Comparison of ENCODE assay signal across 8 cellular contexts in genomic region chr20:5950271-5951031, GRCh38. TPM values are rescaled to one million over a fixed set of nuclear protein-coding genes. Genes with fewer than 3 reads are reported as not detected.
DNase-seq lines count a peak whose midpoint lies in the region; ATAC-seq, FAIRE-seq and TF ChIP-seq lines count a peak whose summit lies in the region.

MCM8 (plus strand) TSS chr20:5950652; CDS start chr20:5952016, 1,364 bp downstream.
TRMT6 (minus strand) TSS chr20:5950533; CDS start chr20:5950405, 128 bp downstream.

- FAIRE-seq in GM12891 (lab: Jason Lieb, UNC), result peak; percentile 98
- FAIRE-seq in pancreas (lab: Jason Lieb, UNC), result peak; percentile 70

- peak within 1 kb of the TSS; percentile 98 for H3K27ac Mint-ChIP-seq in activated naive CD8-positive, alpha-beta T cell treated with anti-CD3 and anti-CD28 coated beads, Interleukin-2, amount 10 ng/mL, durations not matched to agents 7 days and 5 days

- H3K4me1 Mint-ChIP-seq in activated naive CD8-positive, alpha-beta T cell treated with anti-CD3 and anti-CD28 coated beads, Interleukin-2, amount 10 ng/mL, durations not matched to agents 7 days and 5 days, result peaks cover 36% of the 10 kb centered on the region

- peaks cover 15% of the 10 kb centered on the region for H3K36me3 Mint-ChIP-seq in activated naive CD8-positive, alpha-beta T cell treated with anti-CD3 and anti-CD28 coated beads, Interleukin-2, amount 10 ng/mL, durations not matched to agents 7 days and 5 days

- H3K27me3 ChIP-seq in pancreas, result no peaks in the 10 kb centered on the region
- H3K27me3 ChIP-seq in tibial nerve, result no peaks in the 10 kb centered on the region

- intact Hi-C loops in Right ventricle myocardium superior (cut with DNase I), result loop anchor here (10.0 kb wide), 1 partner anchor 124 kb away; no protein-coding TSS in a partner anchor
- intact Hi-C loops in pancreas (cut with DNase I), result no loop called here

- H3K36me3 ChIP-seq in pancreas (peaks cover 0 to 9% (median 2%) of the 10 kb centered on the region in 3 donors), tibial nerve (peaks cover 0 to 57% (median under 1%) of the 10 kb centered on the region in 3 donors)

- TF ChIP-seq CTCF in pancreas (IDR thresholded peaks at IDR 0.05) (no peak), tibial nerve (IDR thresholded peaks at IDR 0.05) (peak in 1 of 5 experiments; percentile 29)

- peak; percentile 71 for TF ChIP-seq POLR2A in GM12891 (IDR thresholded peaks at IDR 0.05; ENCODE audit: low read depth, low read length)
- no peak for TF ChIP-seq POLR2A in tibial nerve (IDR thresholded peaks at IDR 0.05)

- H3K4me3 Mint-ChIP-seq in activated naive CD8-positive, alpha-beta T cell treated with anti-CD3 and anti-CD28 coated beads, Interleukin-2, amount 10 ng/mL, durations not matched to agents 7 days and 5 days, result peak within 1 kb of the TSS; percentile 98

- peak within 1 kb of the TSS; percentile 16 to 56 (median 30) for H3K27ac ChIP-seq in pancreas
- peak within 1 kb of the TSS in 3 of 4 donors; percentile 57 to 78 (median 71) for H3K27ac ChIP-seq in tibial nerve

- H3K9me3 ChIP-seq in pancreas (no peaks in the 10 kb centered on the region), tibial nerve (no peaks in the 10 kb centered on the region)

- TF ChIP-seq EP300 in tibial nerve (IDR thresholded peaks at IDR 0.05), result peak; percentile 88 to 94

- POLR2A ChIA-PET in activated naive CD8-positive, alpha-beta T cell treated with anti-CD3 and anti-CD28 coated beads, Interleukin-2, amount 10 ng/mL, durations not matched to agents 7 days and 5 days (lab: Charles Lee), result interaction anchor here (1.0 kb wide), 1 partner anchor 46 kb away, joined by 8 read pairs; no protein-coding TSS in a partner anchor

- DNase-seq in GM12891 (ENCODE audit: insufficient read length, low spot score) (peak; percentile 79), NCI-H1417 treated with DMSO at 0.1 percent for 48 hours (lab: John Stamatoyannopoulos, UW) (peak; percentile 88), SW 1271 (lab: John Stamatoyannopoulos, UW) (peak; percentile 96 to 99), Right ventricle myocardium superior (peak; percentile 98), pancreas (peak; percentile 91 to 96 (median 94)), tibial nerve (ENCODE audit: low spot score in 2 of 2) (peak; percentile 91 to 97)
- peak; percentile 96 for DNase-seq in activated naive CD8-positive, alpha-beta T cell treated with anti-CD3 and anti-CD28 coated beads, Interleukin-2, amount 10 ng/mL, durations not matched to agents 7 days and 5 days

- WGBS in pancreas, 2 donors, result 0 to 1% methylated on average over 58 to 61 of the region's 61 CpGs
- 0% methylated on average over 56 to 59 of the region's 61 CpGs for WGBS in tibial nerve, 2 donors

- peaks cover 0 to 11% (median 11%) of the 10 kb centered on the region in 3 donors for H3K4me1 ChIP-seq in pancreas
- H3K4me1 ChIP-seq in tibial nerve, result peaks cover 0 to 32% (median 13%) of the 10 kb centered on the region in 4 donors

- peaks cover 2% of the 10 kb centered on the region for H3K27me3 Mint-ChIP-seq in activated naive CD8-positive, alpha-beta T cell treated with anti-CD3 and anti-CD28 coated beads, Interleukin-2, amount 10 ng/mL, durations not matched to agents 7 days and 5 days

- peak within 1 kb of the TSS; percentile 69 to 90 (median 89) for H3K4me3 ChIP-seq in pancreas
- peak within 1 kb of the TSS; percentile 54 to 78 (median 61) for H3K4me3 ChIP-seq in tibial nerve

- peak; percentile 99 for ATAC-seq in HG02798 (IDR thresholded peaks at IDR 0.05; ENCODE audit: poor library complexity, unreplicated experiment)
- ATAC-seq in activated naive CD8-positive, alpha-beta T cell treated with anti-CD3 and anti-CD28 coated beads, Interleukin-2, amount 10 ng/mL, durations not matched to agents 7 days and 5 days (ENCODE audit: low read depth), result peak; percentile 90
- peak; percentile 100 for ATAC-seq in Right ventricle myocardium superior (ENCODE audit: poor library complexity)
- peak; percentile 100 for ATAC-seq in pancreas

- no peaks in the 10 kb centered on the region for H3K9me3 Mint-ChIP-seq in activated naive CD8-positive, alpha-beta T cell treated with anti-CD3 and anti-CD28 coated beads, Interleukin-2, amount 10 ng/mL, durations not matched to agents 7 days and 5 days

TF ChIP-seq in GM12891, 5 proteins besides CTCF, POLR2A, EP300 and RAD21:
- peak; percentile 13; the same call in 1 of the 2 replicates for TF ChIP-seq TAF1 (IDR thresholded peaks at IDR 0.05; ENCODE audit: low read depth, low read length)
- TF ChIP-seq POLR2AphosphoS5 (IDR thresholded peaks at IDR 0.05; ENCODE audit: low read depth, low read length), result peak; percentile 71
- no peak for TF ChIP-seq PAX5 (IDR thresholded peaks at IDR 0.05; ENCODE audit: insufficient read depth, low read length, severe bottlenecking)
- TF ChIP-seq SPI1 (IDR thresholded peaks at IDR 0.05; ENCODE audit: low read depth, low read length), result peak; percentile 82
- no peak for TF ChIP-seq POU2F2 (IDR thresholded peaks at IDR 0.05; ENCODE audit: low read depth, low read length)
TF ChIP-seq in GM12891: peak in this region for 3.

RNA-seq across cellular contexts. Expression of gene MCM8, which starts in this region (rescaled TPM):
- 7.4 TPM for polyA plus RNA-seq in GM12891 (2012; ENCODE audit: low read depth, missing spikeins)
- 10 to 100 TPM; 22.6 to 23.5 TPM for total RNA-seq in activated naive CD8-positive, alpha-beta T cell treated with anti-CD3 and anti-CD28 coated beads, Interleukin-2, amount 10 ng/mL, durations not matched to agents 7 days and 5 days
- total RNA-seq in Right ventricle myocardium superior (6.6 TPM), pancreas (1 to 10 TPM; 2.1 to 3.2 (median 2.3) TPM), tibial nerve (1 to 10 TPM; 2.9 to 5.1 (median 3.4) TPM)
- 1 to 10 TPM; 1.3 to 2.7 TPM for polyA plus RNA-seq in pancreas

RNA-seq across cellular contexts. Expression of gene TRMT6, which starts in this region (rescaled TPM):
- 14.4 TPM for polyA plus RNA-seq in GM12891 (2012; ENCODE audit: low read depth, missing spikeins)
- total RNA-seq in activated naive CD8-positive, alpha-beta T cell treated with anti-CD3 and anti-CD28 coated beads, Interleukin-2, amount 10 ng/mL, durations not matched to agents 7 days and 5 days, result 10 to 100 TPM; 14.7 to 15.1 TPM
- total RNA-seq in Right ventricle myocardium superior (5.7 TPM), pancreas (1 to 10 TPM; 4.6 to 6.6 (median 5.4) TPM), tibial nerve (10 to 100 TPM in 2 of 4 donors, 1 to 10 TPM in 2; 4.9 to 13.6 (median 8.6) TPM)
- 1 to 10 TPM; 4.9 to 9.7 TPM for polyA plus RNA-seq in pancreas

Comparison
In these comparisons a context has a peak if more than half of its experiments do, and no peak if none do; other contexts are left out.
1. Peak in every context shown above with its lines: DNase-seq, ATAC-seq, H3K4me3 ChIP-seq and H3K27ac ChIP-seq.